ENCODE assay signal across 25 cellular contexts in the genomic region with DNA sequence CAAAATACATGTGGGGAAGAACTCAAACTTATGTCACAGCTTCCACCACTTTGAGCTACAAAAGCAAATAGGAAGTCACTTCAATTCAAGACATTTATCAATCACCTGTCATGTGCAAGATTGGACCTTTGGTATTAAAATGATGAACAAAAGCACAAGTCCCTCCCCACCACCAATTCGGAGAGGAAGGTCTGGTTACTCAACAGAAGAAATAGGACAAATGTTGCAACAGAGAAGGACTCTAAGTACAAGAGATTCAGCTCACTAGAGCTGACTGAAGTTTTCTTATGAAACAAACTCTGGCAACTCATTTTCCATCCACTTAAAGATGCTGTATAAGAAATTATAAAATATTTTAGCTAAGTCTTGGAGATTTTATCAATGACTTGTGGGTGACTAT. TPM values are rescaled to one million over a fixed set of nuclear protein-coding genes. Genes with fewer than 3 reads are reported as not detected.
"Had no signal": no experiment of that assay in that cellular context is flagged by ENCODE, and none has a peak within 500 bp of the region (broad histone marks: within the 10 kb centered on the region; RNA-seq: fewer than 3 reads in every experiment).

No MANE protein-coding gene starts in this region.

- H3K36me3 Mint-ChIP-seq: activated naive CD4-positive, alpha-beta T cell treated with anti-CD3 and anti-CD28 coated beads, Interleukin-2, amount 10 ng/mL, durations not matched to agents 7 days and 5 days; immature natural killer cell; naive B cell; stimulated activated naive B cell treated with anti-CD40 and anti-IgM and Interleukin-4, amounts not matched to agents 10 μg/mL and 1 μg/mL and 100 μg/mL, for 72 hours had no signal

- H3K9me3 Mint-ChIP-seq: activated B cell treated with CpG ODN at 0.5 μM for 24 hours; activated CD4-positive, alpha-beta T cell treated with anti-CD3 and anti-CD28 coated beads, Interleukin-2, amount 10 ng/mL, durations not matched to agents 7 days and 5 days; activated naive CD4-positive, alpha-beta T cell treated with anti-CD3 and anti-CD28 coated beads, Interleukin-2, amount 10 ng/mL, durations not matched to agents 7 days and 5 days; activated T-helper 17 cell treated with anti-CD3 and anti-CD28 coated beads, Interleukin-2, amount 50 U/mL, for 72 hours; effector memory CD8-positive, alpha-beta T cell; immature natural killer cell; naive B cell; stimulated activated naive B cell treated with anti-CD40 and anti-IgM and Interleukin-4, amounts not matched to agents 10 μg/mL and 1 μg/mL and 100 μg/mL, for 72 hours; T-helper 1 cell treated with Interleukin-12 subunit alpha and Interleukin-12 subunit beta and Interleukin-4 antibody, amounts not matched to agents 30 μg/mL and 1 μg/mL, for 36 hours had no signal

- DNase-seq: activated B cell treated with CpG ODN at 0.5 μM for 24 hours; activated CD4-positive, alpha-beta T cell treated with anti-CD3 and anti-CD28 coated beads, Interleukin-2, amount 10 ng/mL, durations not matched to agents 7 days and 5 days; activated naive CD4-positive, alpha-beta T cell treated with anti-CD3 and anti-CD28 coated beads, Interleukin-2, amount 10 ng/mL, durations not matched to agents 7 days and 5 days; activated T-cell treated with anti-CD3 and anti-CD28 coated beads for 4 hours; adrenal gland; caudate nucleus; cortex of kidney; effector memory CD8-positive, alpha-beta T cell; erythroblast; foreskin fibroblast; glutamatergic neuron; immature natural killer cell; left cardiac atrium; naive B cell; occipital lobe; spleen; stimulated activated CD4-positive, alpha-beta T cell treated with anti-CD3 and anti-CD28 coated beads, Interleukin-2, amount 100 ng/mL, for 24 hours; stimulated activated naive B cell treated with anti-CD40 and anti-IgM and Interleukin-4, amounts not matched to agents 10 μg/mL and 1 μg/mL and 100 μg/mL, for 72 hours had no signal

- H3K4me1 Mint-ChIP-seq: activated B cell treated with CpG ODN at 0.5 μM for 24 hours; activated CD4-positive, alpha-beta T cell treated with anti-CD3 and anti-CD28 coated beads, Interleukin-2, amount 10 ng/mL, durations not matched to agents 7 days and 5 days; activated naive CD4-positive, alpha-beta T cell treated with anti-CD3 and anti-CD28 coated beads, Interleukin-2, amount 10 ng/mL, durations not matched to agents 7 days and 5 days; naive B cell; stimulated activated naive B cell treated with anti-CD40 and anti-IgM and Interleukin-4, amounts not matched to agents 10 μg/mL and 1 μg/mL and 100 μg/mL, for 72 hours had no signal

- ATAC-seq: activated T-helper 17 cell treated with anti-CD3 and anti-CD28 coated beads, Interleukin-2, amount 50 U/mL, for 72 hours; effector memory CD8-positive, alpha-beta T cell; left cardiac atrium; sciatic nerve; stimulated activated naive B cell treated with anti-CD40 and anti-IgM and Interleukin-4, amounts not matched to agents 10 μg/mL and 1 μg/mL and 100 μg/mL, for 72 hours had no signal

- H3K27ac ChIP-seq: adrenal gland, spleen, tibial nerve had no signal

- H3K27me3 ChIP-seq: adrenal gland, spleen, tibial nerve had no signal

- H3K4me1 ChIP-seq: adrenal gland, spleen, tibial nerve had no signal

- H3K9me3 ChIP-seq: adrenal gland, spleen, tibial nerve had no signal

- H3K36me3 ChIP-seq: adrenal gland, spleen, tibial nerve had no signal

- H3K27ac Mint-ChIP-seq: activated B cell treated with CpG ODN at 0.5 μM for 24 hours; activated CD4-positive, alpha-beta T cell treated with anti-CD3 and anti-CD28 coated beads, Interleukin-2, amount 10 ng/mL, durations not matched to agents 7 days and 5 days; activated naive CD4-positive, alpha-beta T cell treated with anti-CD3 and anti-CD28 coated beads, Interleukin-2, amount 10 ng/mL, durations not matched to agents 7 days and 5 days; activated T-helper 17 cell treated with anti-CD3 and anti-CD28 coated beads, Interleukin-2, amount 50 U/mL, for 72 hours; effector memory CD8-positive, alpha-beta T cell; immature natural killer cell; naive B cell; progenitor cell of endocrine pancreas; stimulated activated naive B cell treated with anti-CD40 and anti-IgM and Interleukin-4, amounts not matched to agents 10 μg/mL and 1 μg/mL and 100 μg/mL, for 72 hours had no signal

- H3K27me3 Mint-ChIP-seq: activated B cell treated with CpG ODN at 0.5 μM for 24 hours; activated CD4-positive, alpha-beta T cell treated with anti-CD3 and anti-CD28 coated beads, Interleukin-2, amount 10 ng/mL, durations not matched to agents 7 days and 5 days; progenitor cell of endocrine pancreas; stimulated activated naive B cell treated with anti-CD40 and anti-IgM and Interleukin-4, amounts not matched to agents 10 μg/mL and 1 μg/mL and 100 μg/mL, for 72 hours had no signal

- H3K4me3 ChIP-seq: adrenal gland, lung, spleen, tibial nerve had no signal

- H3K4me3 Mint-ChIP-seq: activated B cell treated with CpG ODN at 0.5 μM for 24 hours; activated CD4-positive, alpha-beta T cell treated with anti-CD3 and anti-CD28 coated beads, Interleukin-2, amount 10 ng/mL, durations not matched to agents 7 days and 5 days; activated naive CD4-positive, alpha-beta T cell treated with anti-CD3 and anti-CD28 coated beads, Interleukin-2, amount 10 ng/mL, durations not matched to agents 7 days and 5 days; activated T-helper 17 cell treated with anti-CD3 and anti-CD28 coated beads, Interleukin-2, amount 50 U/mL, for 72 hours; effector memory CD8-positive, alpha-beta T cell; immature natural killer cell; naive B cell; stimulated activated naive B cell treated with anti-CD40 and anti-IgM and Interleukin-4, amounts not matched to agents 10 μg/mL and 1 μg/mL and 100 μg/mL, for 72 hours; T-helper 1 cell treated with Interleukin-12 subunit alpha and Interleukin-12 subunit beta and Interleukin-4 antibody, amounts not matched to agents 30 μg/mL and 1 μg/mL, for 36 hours had no signal

RNA-seq across cellular contexts. Expression of a gene that starts 16.0 kb away (rescaled TPM):
- total RNA-seq: activated CD8-positive, alpha-beta memory T cell treated with anti-CD3 and anti-CD28 coated beads for 36 hours had no signal

RNA-seq across cellular contexts. Expression of a gene that starts 41.6 kb away (rescaled TPM):
- total RNA-seq: activated CD8-positive, alpha-beta memory T cell treated with anti-CD3 and anti-CD28 coated beads for 36 hours had no signal
